ENCODE assay signal across 8 cellular contexts in genomic region chr19:16025108-16026101, GRCh38. TPM values are rescaled to one million over a fixed set of nuclear protein-coding genes. Genes with fewer than 3 reads are reported as not detected.
DNase-seq lines count a peak whose midpoint lies in the region; ATAC-seq and TF ChIP-seq lines count a peak whose summit lies in the region.

No MANE protein-coding gene starts in this region.

- peak; percentile 16 for DNase-seq in BJ (ENCODE audit: low read depth)
- peak in 1 of 2 experiments; percentile 28 for DNase-seq in HL-60 (ENCODE audit: low read depth in 1 of 2, low spot score in 1 of 2)
- DNase-seq in WERI-Rb-1 = peak; percentile 44
- DNase-seq in iPS DF 4.7 (ENCODE audit: extremely low read depth, low spot score) = peak; percentile 14
- no peak for DNase-seq in NCI-H2171 (lab: John Stamatoyannopoulos, UW)
- DNase-seq in activated CD4-positive, alpha-beta T cell treated with anti-CD3 and anti-CD28 coated beads, Interleukin-2, amount 50 U/mL, for 1 hour = no peak

- CTCF ChIA-PET in BJ (lab: Yijun Ruan, JAX) = interaction anchor here (0.7 to 4.2 kb wide), 8 partner anchors 11 to 161 kb away, joined by 3 to 33 read pairs (median 4); partner anchors contain the start of gene FAM32A

- H3K4me3 ChIP-seq in BJ (ENCODE audit: low read depth, low read length) (no peak overlapping the region), HL-60 (replicated peaks; ENCODE audit: insufficient read depth, low read length) (no peak overlapping the region), WERI-Rb-1 (ENCODE audit: low read depth, low read length) (no peak overlapping the region)

- TF ChIP-seq CTCF in BJ (IDR thresholded peaks at IDR 0.05; ENCODE audit: insufficient read depth, low read depth, low read length) = peak; percentile 75
- peak; percentile 38 for TF ChIP-seq CTCF in HL-60 (IDR thresholded peaks at IDR 0.05; ENCODE audit: insufficient read depth, low read length)
- peak; percentile 56 for TF ChIP-seq CTCF in WERI-Rb-1 (IDR thresholded peaks at IDR 0.05; ENCODE audit: low read depth, low read length)

- H3K9me3 ChIP-seq in WERI-Rb-1 (ENCODE audit: severe bottlenecking) = no peaks in the 10 kb centered on the region

- H3K27me3 ChIP-seq in BJ (ENCODE audit: control insufficient read depth, insufficient read depth, low read length) = peaks cover 2% of the 10 kb centered on the region; the same call in 1 of the 2 replicates
- H3K27me3 ChIP-seq in HL-60 (ENCODE audit: insufficient read depth, poor library complexity, severe bottlenecking) = no peaks in the 10 kb centered on the region
- H3K27me3 ChIP-seq in WERI-Rb-1 (ENCODE audit: insufficient read depth, low read depth, severe bottlenecking) = no peaks in the 10 kb centered on the region

- no peak for ATAC-seq in GM18498 (IDR thresholded peaks at IDR 0.05; ENCODE audit: unreplicated experiment)
- ATAC-seq in GM21786 (IDR thresholded peaks at IDR 0.05; ENCODE audit: unreplicated experiment) = no peak

- no peaks in the 10 kb centered on the region for H3K36me3 ChIP-seq in BJ (ENCODE audit: control insufficient read depth, insufficient read depth, low read length)
- no peaks in the 10 kb centered on the region for H3K36me3 ChIP-seq in WERI-Rb-1

- H3K27ac ChIP-seq in HL-60 (replicated peaks) (no peak overlapping the region), WERI-Rb-1 (no peak overlapping the region)

- POLR2A ChIA-PET in BJ (lab: Charles Lee) = no interaction called here

RNA-seq across cellular contexts. Expression of gene TPM4, which starts 50.9 kb away (rescaled TPM):
- polyA plus RNA-seq in BJ (2011; rRNA removed) = 942 and 1,247 TPM in 2 replicates
- 243 and 338 TPM in 2 replicates for polyA minus RNA-seq in BJ (2011; rRNA and poly(A)+ RNA removed)

Comparison
In these comparisons a context has a peak if more than half of its experiments do, and no peak if none do; other contexts are left out.
1. DNase-seq: peak in BJ (single experiment), WERI-Rb-1 (single experiment) and iPS DF 4.7 (single experiment); none in NCI-H2171 (single experiment) and activated CD4-positive, alpha-beta T cell treated with anti-CD3 and anti-CD28 coated beads, Interleukin-2, amount 50 U/mL, for 1 hour (single experiment).
2. Peak in every context shown above with its lines, with median percentiles within 50 percentile points of each other: CTCF ChIP-seq.